In the genomic region with DNA sequence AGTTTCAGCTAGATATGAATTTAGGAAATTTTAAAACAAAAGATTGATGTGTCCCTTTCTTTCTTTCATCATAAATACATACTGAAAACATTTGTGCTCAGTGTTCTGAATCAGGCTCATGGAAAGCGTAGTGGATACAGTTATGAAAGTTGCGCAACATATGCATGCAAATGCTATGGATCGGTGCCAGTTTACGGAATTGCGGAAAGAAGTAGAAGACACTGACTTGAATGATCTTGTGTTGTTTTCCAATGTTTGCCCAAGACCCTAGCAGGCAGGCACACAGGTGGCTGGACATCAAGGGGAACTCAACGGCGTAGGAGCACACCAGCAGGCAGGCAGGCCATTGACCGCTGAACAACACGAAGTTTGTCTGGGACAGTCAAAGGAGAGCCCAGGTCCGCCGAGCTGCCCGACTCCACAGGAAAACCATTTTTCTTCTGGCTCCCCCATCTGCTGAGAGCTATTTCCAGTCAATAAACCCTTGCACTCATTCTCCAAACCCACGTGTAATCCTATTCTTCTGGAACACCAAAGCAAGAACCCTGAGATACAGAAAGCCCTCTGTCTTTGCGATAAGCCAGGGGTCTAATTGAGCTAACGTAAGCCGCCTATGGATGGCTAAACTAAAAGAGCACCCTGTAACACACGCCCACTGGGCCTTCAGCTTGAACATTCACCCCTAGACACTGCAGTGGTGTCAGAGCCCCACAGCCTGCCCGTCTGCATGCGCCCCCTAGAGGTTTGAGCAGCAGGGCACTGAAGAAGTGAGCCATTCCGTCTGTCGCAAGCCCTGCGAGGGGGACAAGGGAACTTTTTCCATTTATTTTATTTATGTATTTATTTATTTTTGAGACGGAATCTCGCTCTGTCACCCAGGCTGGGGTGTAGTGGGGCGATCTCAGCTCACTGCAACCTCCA, we compare ENCODE assay signal across 1 cellular context.
TF ChIP-seq lines count a peak whose summit lies in the region.

No MANE protein-coding gene starts in this region.

TF ChIP-seq in H1, 55 proteins besides CTCF, POLR2A, EP300 and RAD21:
- TF ChIP-seq, protein P1, sequence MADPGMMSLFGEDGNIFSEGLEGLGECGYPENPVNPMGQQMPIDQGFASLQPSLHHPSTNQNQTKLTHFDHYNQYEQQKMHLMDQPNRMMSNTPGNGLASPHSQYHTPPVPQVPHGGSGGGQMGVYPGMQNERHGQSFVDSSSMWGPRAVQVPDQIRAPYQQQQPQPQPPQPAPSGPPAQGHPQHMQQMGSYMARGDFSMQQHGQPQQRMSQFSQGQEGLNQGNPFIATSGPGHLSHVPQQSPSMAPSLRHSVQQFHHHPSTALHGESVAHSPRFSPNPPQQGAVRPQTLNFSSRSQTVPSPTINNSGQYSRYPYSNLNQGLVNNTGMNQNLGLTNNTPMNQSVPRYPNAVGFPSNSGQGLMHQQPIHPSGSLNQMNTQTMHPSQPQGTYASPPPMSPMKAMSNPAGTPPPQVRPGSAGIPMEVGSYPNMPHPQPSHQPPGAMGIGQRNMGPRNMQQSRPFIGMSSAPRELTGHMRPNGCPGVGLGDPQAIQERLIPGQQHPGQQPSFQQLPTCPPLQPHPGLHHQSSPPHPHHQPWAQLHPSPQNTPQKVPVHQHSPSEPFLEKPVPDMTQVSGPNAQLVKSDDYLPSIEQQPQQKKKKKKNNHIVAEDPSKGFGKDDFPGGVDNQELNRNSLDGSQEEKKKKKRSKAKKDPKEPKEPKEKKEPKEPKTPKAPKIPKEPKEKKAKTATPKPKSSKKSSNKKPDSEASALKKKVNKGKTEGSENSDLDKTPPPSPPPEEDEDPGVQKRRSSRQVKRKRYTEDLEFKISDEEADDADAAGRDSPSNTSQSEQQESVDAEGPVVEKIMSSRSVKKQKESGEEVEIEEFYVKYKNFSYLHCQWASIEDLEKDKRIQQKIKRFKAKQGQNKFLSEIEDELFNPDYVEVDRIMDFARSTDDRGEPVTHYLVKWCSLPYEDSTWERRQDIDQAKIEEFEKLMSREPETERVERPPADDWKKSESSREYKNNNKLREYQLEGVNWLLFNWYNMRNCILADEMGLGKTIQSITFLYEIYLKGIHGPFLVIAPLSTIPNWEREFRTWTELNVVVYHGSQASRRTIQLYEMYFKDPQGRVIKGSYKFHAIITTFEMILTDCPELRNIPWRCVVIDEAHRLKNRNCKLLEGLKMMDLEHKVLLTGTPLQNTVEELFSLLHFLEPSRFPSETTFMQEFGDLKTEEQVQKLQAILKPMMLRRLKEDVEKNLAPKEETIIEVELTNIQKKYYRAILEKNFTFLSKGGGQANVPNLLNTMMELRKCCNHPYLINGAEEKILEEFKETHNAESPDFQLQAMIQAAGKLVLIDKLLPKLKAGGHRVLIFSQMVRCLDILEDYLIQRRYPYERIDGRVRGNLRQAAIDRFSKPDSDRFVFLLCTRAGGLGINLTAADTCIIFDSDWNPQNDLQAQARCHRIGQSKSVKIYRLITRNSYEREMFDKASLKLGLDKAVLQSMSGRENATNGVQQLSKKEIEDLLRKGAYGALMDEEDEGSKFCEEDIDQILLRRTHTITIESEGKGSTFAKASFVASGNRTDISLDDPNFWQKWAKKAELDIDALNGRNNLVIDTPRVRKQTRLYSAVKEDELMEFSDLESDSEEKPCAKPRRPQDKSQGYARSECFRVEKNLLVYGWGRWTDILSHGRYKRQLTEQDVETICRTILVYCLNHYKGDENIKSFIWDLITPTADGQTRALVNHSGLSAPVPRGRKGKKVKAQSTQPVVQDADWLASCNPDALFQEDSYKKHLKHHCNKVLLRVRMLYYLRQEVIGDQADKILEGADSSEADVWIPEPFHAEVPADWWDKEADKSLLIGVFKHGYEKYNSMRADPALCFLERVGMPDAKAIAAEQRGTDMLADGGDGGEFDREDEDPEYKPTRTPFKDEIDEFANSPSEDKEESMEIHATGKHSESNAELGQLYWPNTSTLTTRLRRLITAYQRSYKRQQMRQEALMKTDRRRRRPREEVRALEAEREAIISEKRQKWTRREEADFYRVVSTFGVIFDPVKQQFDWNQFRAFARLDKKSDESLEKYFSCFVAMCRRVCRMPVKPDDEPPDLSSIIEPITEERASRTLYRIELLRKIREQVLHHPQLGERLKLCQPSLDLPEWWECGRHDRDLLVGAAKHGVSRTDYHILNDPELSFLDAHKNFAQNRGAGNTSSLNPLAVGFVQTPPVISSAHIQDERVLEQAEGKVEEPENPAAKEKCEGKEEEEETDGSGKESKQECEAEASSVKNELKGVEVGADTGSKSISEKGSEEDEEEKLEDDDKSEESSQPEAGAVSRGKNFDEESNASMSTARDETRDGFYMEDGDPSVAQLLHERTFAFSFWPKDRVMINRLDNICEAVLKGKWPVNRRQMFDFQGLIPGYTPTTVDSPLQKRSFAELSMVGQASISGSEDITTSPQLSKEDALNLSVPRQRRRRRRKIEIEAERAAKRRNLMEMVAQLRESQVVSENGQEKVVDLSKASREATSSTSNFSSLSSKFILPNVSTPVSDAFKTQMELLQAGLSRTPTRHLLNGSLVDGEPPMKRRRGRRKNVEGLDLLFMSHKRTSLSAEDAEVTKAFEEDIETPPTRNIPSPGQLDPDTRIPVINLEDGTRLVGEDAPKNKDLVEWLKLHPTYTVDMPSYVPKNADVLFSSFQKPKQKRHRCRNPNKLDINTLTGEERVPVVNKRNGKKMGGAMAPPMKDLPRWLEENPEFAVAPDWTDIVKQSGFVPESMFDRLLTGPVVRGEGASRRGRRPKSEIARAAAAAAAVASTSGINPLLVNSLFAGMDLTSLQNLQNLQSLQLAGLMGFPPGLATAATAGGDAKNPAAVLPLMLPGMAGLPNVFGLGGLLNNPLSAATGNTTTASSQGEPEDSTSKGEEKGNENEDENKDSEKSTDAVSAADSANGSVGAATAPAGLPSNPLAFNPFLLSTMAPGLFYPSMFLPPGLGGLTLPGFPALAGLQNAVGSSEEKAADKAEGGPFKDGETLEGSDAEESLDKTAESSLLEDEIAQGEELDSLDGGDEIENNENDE (IDR thresholded peaks at IDR 0.05; ENCODE audit: insufficient replicate concordance, low read length), result no peak
- no peak for TF ChIP-seq TAF1 (IDR thresholded peaks at IDR 0.05; ENCODE audit: low read depth, low read length)
- TF ChIP-seq CEBPB (IDR thresholded peaks at IDR 0.05; ENCODE audit: low read depth, low read length), result peak; percentile 94
- TF ChIP-seq CREB1 (IDR thresholded peaks at IDR 0.05), result 0 out of 2 replicates have a peak, but pooled peaks have one; percentile 12
TF ChIP-seq in H1: peak in this region for 2.
